8 cellular contexts compared by ENCODE assay signal in the genomic region with DNA sequence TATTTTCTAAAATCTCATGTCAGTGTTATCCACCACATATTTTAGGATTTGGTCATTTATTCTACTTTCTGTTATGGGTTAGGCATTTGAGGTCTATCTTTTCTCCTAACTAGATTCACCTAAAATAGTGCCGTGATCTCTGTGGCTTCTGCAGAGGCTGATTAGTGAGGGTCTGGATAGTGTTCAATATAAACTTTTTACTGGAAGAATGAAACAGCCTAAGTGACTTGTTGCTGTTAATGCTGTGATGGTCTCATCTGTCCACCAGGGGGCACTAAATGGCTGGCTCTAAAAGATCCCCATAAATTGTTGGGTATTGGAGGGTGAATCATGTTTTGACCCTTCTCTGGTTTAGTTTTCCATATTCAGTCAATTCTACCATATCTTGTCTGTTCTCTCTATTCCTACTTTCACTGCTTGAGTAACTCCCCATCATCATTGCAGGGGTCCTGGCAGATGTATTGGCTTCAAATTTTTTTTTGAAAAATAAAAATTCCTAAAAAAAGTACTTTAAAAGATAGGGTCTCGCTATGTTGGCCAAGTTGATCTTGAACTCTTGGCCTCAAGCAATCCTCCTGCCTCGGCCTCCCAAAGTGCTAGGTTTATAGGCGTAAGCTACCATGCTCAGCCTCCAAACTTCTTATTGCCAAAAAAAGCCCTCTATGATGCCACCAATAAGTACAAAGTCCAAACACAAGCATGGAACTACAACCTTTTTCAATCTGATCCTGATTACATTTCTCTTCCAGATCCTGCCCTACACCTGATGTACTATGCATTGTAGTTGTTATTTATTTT. TPM values are rescaled to one million over a fixed set of nuclear protein-coding genes. Genes with fewer than 3 reads are reported as not detected.
DNase-seq lines count a peak whose midpoint lies in the region; ATAC-seq and TF ChIP-seq lines count a peak whose summit lies in the region.

No MANE protein-coding gene starts in this region.

- DNase-seq in MG63 (peak; percentile 31), SJCRH30 (peak; percentile 67 to 91), glomerular endothelial cell (ENCODE audit: extremely low read depth, low read depth, low spot score) (peak; percentile 58), posterior cingulate gyrus (peak in 7 of 10 donors; percentile 65 to 89 (median 80))
- DNase-seq in activated naive CD4-positive, alpha-beta T cell treated with anti-CD3 and anti-CD28 coated beads for 36 hours: peak; percentile 85

- peaks cover 6% of the 10 kb centered on the region for H3K4me1 Mint-ChIP-seq in activated naive CD4-positive, alpha-beta T cell treated with anti-CD3 and anti-CD28 coated beads for 36 hours (ENCODE audit: low read depth)

- H3K27ac Mint-ChIP-seq in activated naive CD4-positive, alpha-beta T cell treated with anti-CD3 and anti-CD28 coated beads for 36 hours: no peak overlapping the region

- peaks cover 16% of the 10 kb centered on the region for H3K36me3 ChIP-seq in MG63
- H3K36me3 ChIP-seq in SJCRH30: peaks cover 19% of the 10 kb centered on the region

- H3K4me3 ChIP-seq in MG63 (no peak overlapping the region), SJCRH30 (no peak overlapping the region)

- H3K9me3 ChIP-seq in MG63 (no peaks in the 10 kb centered on the region), SJCRH30 (replicated peaks) (no peaks in the 10 kb centered on the region)

- no peaks in the 10 kb centered on the region for H3K4me1 ChIP-seq in SJCRH30

- H3K27me3 ChIP-seq in MG63 (no peaks in the 10 kb centered on the region), SJCRH30 (peaks cover 8% of the 10 kb centered on the region; the same call in 1 of the 2 replicates)

- H3K27ac ChIP-seq in SJCRH30: no peak overlapping the region

- peak; percentile 82 for TF ChIP-seq CTCF in GM12801 (IDR thresholded peaks at IDR 0.05; ENCODE audit: extremely low read depth, insufficient read length)

- CTCF ChIA-PET in activated naive CD4-positive, alpha-beta T cell treated with anti-CD3 and anti-CD28 coated beads for 36 hours (lab: Charles Lee): interaction anchor here (0.6 to 5.9 kb wide), 7 partner anchors 10 to 235 kb away, joined by 3 to 76 read pairs (median 5); a partner anchor contains a TSS

- peaks cover 21% of the 10 kb centered on the region for H3K36me3 Mint-ChIP-seq in activated naive CD4-positive, alpha-beta T cell treated with anti-CD3 and anti-CD28 coated beads for 36 hours (ENCODE audit: low read depth)

- H3K4me3 Mint-ChIP-seq in activated naive CD4-positive, alpha-beta T cell treated with anti-CD3 and anti-CD28 coated beads for 36 hours: no peak overlapping the region

- intact Hi-C loops in activated naive CD4-positive, alpha-beta T cell treated with anti-CD3 and anti-CD28 coated beads for 36 hours (cut with micrococcal nuclease): loop anchor here (1.0 to 2.0 kb wide), 5 partner anchors 25 to 231 kb away; a partner anchor contains a TSS
- intact Hi-C loops in posterior cingulate gyrus (cut with DNase I): loop anchor here (1.0 to 5.0 kb wide), 4 partner anchors 34 to 229 kb away; a partner anchor contains a TSS

- ATAC-seq in HG02623 (IDR thresholded peaks at IDR 0.05; ENCODE audit: unreplicated experiment) (no peak), GM21528 (IDR thresholded peaks at IDR 0.05; ENCODE audit: low FRiP score, unreplicated experiment) (no peak)

- H3K9me3 Mint-ChIP-seq in activated naive CD4-positive, alpha-beta T cell treated with anti-CD3 and anti-CD28 coated beads for 36 hours: no peaks in the 10 kb centered on the region

- H3K27me3 Mint-ChIP-seq in activated naive CD4-positive, alpha-beta T cell treated with anti-CD3 and anti-CD28 coated beads for 36 hours (ENCODE audit: low read depth): no peaks in the 10 kb centered on the region

RNA-seq across cellular contexts. Expression of a gene that starts 6.9 kb away (rescaled TPM):
- 48.3 and 89.9 TPM in 2 replicates for total RNA-seq in MG63 (2014; rRNA removed; shearing (Covaris generic); ENCODE audit: low replicate concordance)
- total RNA-seq in SJCRH30 (2014; rRNA removed; shearing (Covaris generic)): 129 and 141 TPM in 2 replicates
- 100 to 1,000 TPM; 194 to 204 TPM for total RNA-seq in activated naive CD4-positive, alpha-beta T cell treated with anti-CD3 and anti-CD28 coated beads for 36 hours
- total RNA-seq in glomerular endothelial cell: 60.7 and 79.2 TPM in 2 replicates

RNA-seq across cellular contexts. Expression of a gene that starts 21.5 kb away (rescaled TPM):
- total RNA-seq in MG63 (2014; rRNA removed; shearing (Covaris generic); ENCODE audit: low replicate concordance): 7.1 and 10.7 TPM in 2 replicates
- 19.0 and 22.3 TPM in 2 replicates for total RNA-seq in SJCRH30 (2014; rRNA removed; shearing (Covaris generic))
- 1 to 10 TPM in 1 of 2 experiments, under 1 TPM in 1; 0.60 to 1.5 TPM for total RNA-seq in activated naive CD4-positive, alpha-beta T cell treated with anti-CD3 and anti-CD28 coated beads for 36 hours
- 12.6 and 23.5 TPM in 2 replicates for total RNA-seq in glomerular endothelial cell

RNA-seq across cellular contexts. Expression of a gene that starts 24.5 kb away (rescaled TPM):
- total RNA-seq in MG63 (2014; rRNA removed; shearing (Covaris generic); ENCODE audit: low replicate concordance): 6.1 TPM in 1 of 2 replicates, not detected in the other
- total RNA-seq in SJCRH30 (2014; rRNA removed; shearing (Covaris generic)): 2.7 and 2.8 TPM in 2 replicates
- total RNA-seq in activated naive CD4-positive, alpha-beta T cell treated with anti-CD3 and anti-CD28 coated beads for 36 hours: 1 to 10 TPM; 3.5 to 4.8 TPM
- 1.2 and 7.3 TPM in 2 replicates for total RNA-seq in glomerular endothelial cell

RNA-seq across cellular contexts. Expression of a gene that starts 25.5 kb away (rescaled TPM):
- total RNA-seq in MG63 (2014; rRNA removed; shearing (Covaris generic); ENCODE audit: low replicate concordance): 0.30 TPM in 1 of 2 replicates, not detected in the other
- 6.6 and 9.7 TPM in 2 replicates for total RNA-seq in SJCRH30 (2014; rRNA removed; shearing (Covaris generic))
- 10 to 100 TPM; 14.7 to 15.8 TPM for total RNA-seq in activated naive CD4-positive, alpha-beta T cell treated with anti-CD3 and anti-CD28 coated beads for 36 hours
- 1.3 and 4.7 TPM in 2 replicates for total RNA-seq in glomerular endothelial cell

RNA-seq across cellular contexts. Expression of a gene that starts 36.8 kb away (rescaled TPM):
- 7.5 and 9.0 TPM in 2 replicates for total RNA-seq in MG63 (2014; rRNA removed; shearing (Covaris generic); ENCODE audit: low replicate concordance)
- 22.5 and 26.4 TPM in 2 replicates for total RNA-seq in SJCRH30 (2014; rRNA removed; shearing (Covaris generic))
- total RNA-seq in activated naive CD4-positive, alpha-beta T cell treated with anti-CD3 and anti-CD28 coated beads for 36 hours: not detected
- total RNA-seq in glomerular endothelial cell: 0.24 and 0.82 TPM in 2 replicates

Comparison
In these comparisons a context has a peak if more than half of its experiments do, and no peak if none do; other contexts are left out.
1. DNase-seq: peak in every context shown above with its lines; median percentile 85 in activated naive CD4-positive, alpha-beta T cell treated with anti-CD3 and anti-CD28 coated beads for 36 hours; 80 in posterior cingulate gyrus; 79 in SJCRH30; 58 in glomerular endothelial cell; 31 in MG63.